In genomic region chr20:62668441-62669027, GRCh38 we compare ENCODE assay signal across 8 cellular contexts. TPM values are rescaled to one million over a fixed set of nuclear protein-coding genes. Genes with fewer than 3 reads are reported as not detected.
DNase-seq lines count a peak whose midpoint lies in the region; ATAC-seq and TF ChIP-seq lines count a peak whose summit lies in the region.

No MANE protein-coding gene starts in this region.

- ATAC-seq in PC-3 (peak; percentile 12), heart right ventricle (peak; percentile 36 to 82 (median 70)), GM21529 (IDR thresholded peaks at IDR 0.05; ENCODE audit: unreplicated experiment) (no peak)

- H3K9ac ChIP-seq in PC-3 (ENCODE audit: low read length), result no peak overlapping the region

- no TSS peak for BruUV-seq in PC-3 (replicated peaks; lab: Mats Ljungman, UMichigan)

- TF ChIP-seq CTCF in PC-3 (conservative IDR thresholded peaks at IDR 0.05; ENCODE audit: low read depth, low read length), result peak; percentile 85
- TF ChIP-seq CTCF in ascending aorta (IDR thresholded peaks at IDR 0.05), result peak; percentile 46 to 75 (median 68)
- TF ChIP-seq CTCF in heart right ventricle (IDR thresholded peaks at IDR 0.05), result peak; percentile 60 to 88 (median 86)

- H2AFZ ChIP-seq in PC-3 (ENCODE audit: low read length), result no peak overlapping the region

- no peaks in the 10 kb centered on the region for H3K27me3 ChIP-seq in PC-3 (ENCODE audit: low read length)
- no peaks in the 10 kb centered on the region for H3K27me3 ChIP-seq in ascending aorta
- H3K27me3 ChIP-seq in heart right ventricle, result no peaks in the 10 kb centered on the region

- H3K9me3 ChIP-seq in PC-3 (ENCODE audit: low read length) (no peaks in the 10 kb centered on the region), ascending aorta (no peaks in the 10 kb centered on the region), heart right ventricle (no peaks in the 10 kb centered on the region)

- POLR2A ChIA-PET in PC-3 (lab: Charles Lee; ENCODE audit: unreplicated experiment), result no interaction called here

- CTCF ChIA-PET in PC-3 (lab: Charles Lee), result no interaction called here

- intact Hi-C loops in PC-3 (cut with micrococcal nuclease), result loop anchor here (1.0 kb wide), 1 partner anchor 123 kb away; no protein-coding TSS in a partner anchor
- intact Hi-C loops in ascending aorta (cut with DNase I), result loop anchor here (1.0 to 2.0 kb wide), 2 partner anchors 122 to 140 kb away; no protein-coding TSS in a partner anchor
- intact Hi-C loops in heart right ventricle (cut with DNase I), result loop anchor here (1.0 to 5.0 kb wide), 8 partner anchors 120 to 166 kb away; no protein-coding TSS in a partner anchor

- H3K4me3 ChIP-seq in Jurkat, Clone E6-1 (ENCODE audit: low read length), result no peak overlapping the region
- H3K4me3 ChIP-seq in PC-3 (ENCODE audit: low read length) (no peak overlapping the region), ascending aorta (no peak overlapping the region), heart right ventricle (no peak overlapping the region)

- H3K9me2 ChIP-seq in PC-3 (replicated peaks; ENCODE audit: low read length), result no peaks in the 10 kb centered on the region

- 53 to 56% methylated on average over 13 of the region's 13 CpGs for WGBS in heart right ventricle, 2 donors

- no peak overlapping the region for H3K4me2 ChIP-seq in PC-3 (ENCODE audit: low read length)

- no peaks in the 10 kb centered on the region for H4K20me1 ChIP-seq in PC-3 (ENCODE audit: low read length)

- DNase-seq in DMS79 (lab: John Stamatoyannopoulos, UW), result peak; percentile 58
- DNase-seq in Jurkat, Clone E6-1 (ENCODE audit: low read depth, low spot score), result peak; percentile 17
- DNase-seq in PC-3, result peak; percentile 78
- DNase-seq in ascending aorta (ENCODE audit: low spot score in 2 of 2), result peak in 1 of 2 donors; percentile 78
- peak; percentile 58 to 82 for DNase-seq in heart right ventricle
- DNase-seq in renal cortical epithelial cell (ENCODE audit: low read depth), result peak; percentile 47
- DNase-seq in NAMALWA (ENCODE audit: low spot score), result no peak

- H3K36me3 ChIP-seq in PC-3 (ENCODE audit: low read depth, low read length) (peaks cover 41% of the 10 kb centered on the region), ascending aorta (no peaks in the 10 kb centered on the region), heart right ventricle (peaks cover 0 to 3% (median 0%) of the 10 kb centered on the region in 9 donors)

- H3F3A ChIP-seq in PC-3 (ENCODE audit: low read length, unreplicated experiment), result no peaks in the 10 kb centered on the region

- no peaks in the 10 kb centered on the region for H3K79me2 ChIP-seq in PC-3 (ENCODE audit: low read length)

- peaks cover 13% of the 10 kb centered on the region; the same call in 1 of the 2 replicates for H3K4me1 ChIP-seq in PC-3 (ENCODE audit: insufficient read depth, low read length)
- H3K4me1 ChIP-seq in ascending aorta, result no peaks in the 10 kb centered on the region
- peaks cover 0 to 27% (median 23%) of the 10 kb centered on the region in 9 donors for H3K4me1 ChIP-seq in heart right ventricle

- no peak overlapping the region for H3K27ac ChIP-seq in PC-3 (ENCODE audit: low read length)
- H3K27ac ChIP-seq in ascending aorta, result no peak overlapping the region
- H3K27ac ChIP-seq in heart right ventricle, result no peak overlapping the region

RNA-seq across cellular contexts. Expression of gene SLCO4A1, which starts 26.2 kb away (rescaled TPM):
- polyA plus RNA-seq in Jurkat, Clone E6-1 (2012; ENCODE audit: insufficient read depth, insufficient read length), result 30.1 TPM
- total RNA-seq in PC-3 (2014; rRNA removed) (161 and 162 TPM in 2 replicates), ascending aorta (160 TPM), heart right ventricle (10 to 100 TPM in 3 of 10 donors, 1 to 10 TPM in 7; 1.5 to 34.3 (median 4.9) TPM), renal cortical epithelial cell (6.1 and 30.7 TPM in 2 replicates)
- polyA plus RNA-seq in heart right ventricle, result 10 to 100 TPM; 21.7 to 52.7 TPM

RNA-seq across cellular contexts. Expression of gene NTSR1, which starts 40.1 kb away (rescaled TPM):
- polyA plus RNA-seq in Jurkat, Clone E6-1 (2012; ENCODE audit: insufficient read depth, insufficient read length), result not detected
- 7.8 and 10.6 TPM in 2 replicates for total RNA-seq in PC-3 (2014; rRNA removed)
- not detected for total RNA-seq in ascending aorta
- total RNA-seq in heart right ventricle, result under 1 TPM in 2 of 10 donors, not detected in 8; 0.08 TPM
- polyA plus RNA-seq in heart right ventricle, result not detected
- not detected in 2 replicates for total RNA-seq in renal cortical epithelial cell
